ENCODE assay signal across 10 cellular contexts in genomic region chr19:11379857-11380350, GRCh38. TPM values are rescaled to one million over a fixed set of nuclear protein-coding genes. Genes with fewer than 3 reads are reported as not detected.
DNase-seq lines count a peak whose midpoint lies in the region; ATAC-seq, FAIRE-seq and TF ChIP-seq lines count a peak whose summit lies in the region.
"Had no signal": no experiment of that assay in that cellular context is flagged by ENCODE, and none has a peak within 500 bp of the region (broad histone marks: within the 10 kb centered on the region; RNA-seq: fewer than 3 reads in every experiment).

No MANE protein-coding gene starts in this region.

- no peak overlapping the region for H2BK15ac ChIP-seq in H1 (ENCODE audit: low read length)

- peaks cover 2% of the 10 kb centered on the region; the same call in 1 of the 2 replicates for H3K79me1 ChIP-seq in H1 (ENCODE audit: low read depth, low read length)

- H3K9ac ChIP-seq in SK-N-SH (no peak overlapping the region), OCI-LY3 (ENCODE audit: low read length) (peak overlapping the region; percentile 78), H1 (replicated peaks in 1 of 4; ENCODE audit: extremely low read depth in 1 of 4, low read depth in 3 of 4, low read length in 3 of 4) (no peak overlapping the region)

- H2AFZ ChIP-seq in SK-N-SH (ENCODE audit: low read depth) (no peak overlapping the region), OCI-LY3 (ENCODE audit: low read depth, low read length) (no peak overlapping the region), H1 (ENCODE audit: low read length) (no peak overlapping the region)

- no peak overlapping the region for H3K4ac ChIP-seq in H1 (replicated peaks; ENCODE audit: insufficient read length, low read depth, low read length)

- 97% methylated on average over 7 of the region's 7 CpGs for WGBS in SK-N-SH (ENCODE audit: low lambda C conversion rate)
- 84% methylated on average over 7 of the region's 7 CpGs; no CpG with 5 or more reads in 1 of the 2 experiments for WGBS in H1 (ENCODE audit: extremely low coverage in 1 of 2, insufficient coverage in 1 of 2, insufficient read length in 1 of 2, insufficient replicate concordance in 2 of 2, low coverage in 1 of 2, low lambda C conversion rate in 2 of 2, missing lambda C conversion rate in 1 of 2), 2 experiments

- H3K4me2 ChIP-seq in SK-N-SH (peak overlapping the region; percentile 79), OCI-LY3 (ENCODE audit: low read length) (peak overlapping the region; percentile 89), H1 (ENCODE audit: insufficient read depth in 1 of 2, low read depth in 2 of 2, low read length in 2 of 2) (peak overlapping the region; percentile 69 to 88)

- ATAC-seq in SK-N-SH treated with all-trans-retinoic acid at 6 μM for 48 hours, result no peak
- ATAC-seq in stimulated activated effector memory CD8-positive, alpha-beta T cell treated with anti-CD3 and anti-CD28 coated beads, Interleukin-12 subunit alpha, Interleukin-12 subunit beta, amount 100 ng/mL, for 72 hours, result no peak
- no peak for ATAC-seq in activated CD4-positive, CD25-positive, alpha-beta regulatory T cell treated with anti-CD3 and anti-CD28 coated beads, Interleukin-2, amount 50 U/mL, for 24 hours

- H3F3A ChIP-seq in SK-N-SH (replicated peaks; ENCODE audit: insufficient read depth), result peaks cover 35% of the 10 kb centered on the region

- H4K5ac ChIP-seq in H1 (ENCODE audit: insufficient read length, low read depth, low read length), result no peak overlapping the region

- H3K36me3 ChIP-seq in SK-N-SH (replicated peaks in 1 of 2; ENCODE audit: control insufficient read depth in 1 of 2, insufficient read depth in 2 of 2, low read length in 1 of 2), result no peaks in the 10 kb centered on the region
- H3K36me3 ChIP-seq in OCI-LY3 (replicated peaks; ENCODE audit: low read depth, low read length), result peaks cover 6% of the 10 kb centered on the region
- no peaks in the 10 kb centered on the region for H3K36me3 ChIP-seq in H1 (ENCODE audit: control insufficient read depth in 2 of 4, insufficient read depth in 4 of 4, low read length in 3 of 4)

- peaks cover 58% of the 10 kb centered on the region for H3K4me1 Mint-ChIP-seq in stimulated activated effector memory CD8-positive, alpha-beta T cell treated with anti-CD3 and anti-CD28 coated beads, Interleukin-12 subunit alpha, Interleukin-12 subunit beta, amount 100 ng/mL, for 72 hours

- H3K23ac ChIP-seq in H1 (ENCODE audit: insufficient read length), result no peak overlapping the region

- no peak overlapping the region for H4K91ac ChIP-seq in H1 (replicated peaks; ENCODE audit: insufficient read length, low read length)

- DNase-seq in SK-N-SH (no peak), H1 (ENCODE audit: low read depth in 1 of 2, low spot score in 2 of 2) (no peak), NCI-H1436 treated with DMSO at 0.1 percent for 48 hours (lab: John Stamatoyannopoulos, UW) (no peak), HUDEP-2 (lab: John Stamatoyannopoulos, UW; ENCODE audit: unreplicated experiment in 76 of 76) (no peak)
- no peak for DNase-seq in stimulated activated effector memory CD8-positive, alpha-beta T cell treated with anti-CD3 and anti-CD28 coated beads, Interleukin-12 subunit alpha, Interleukin-12 subunit beta, amount 100 ng/mL, for 72 hours (ENCODE audit: low spot score in 2 of 2)
- DNase-seq: NCI-H1092 treated with DMSO at 0.1 percent for 48 hours, SIG-M5 had no signal

- H3K23me2 ChIP-seq in H1 (ENCODE audit: low read depth, low read length), result peaks cover 31% of the 10 kb centered on the region

- H4K20me1 ChIP-seq in SK-N-SH (ENCODE audit: insufficient read depth) (no peaks in the 10 kb centered on the region), OCI-LY3 (ENCODE audit: insufficient read depth, low read length) (no peaks in the 10 kb centered on the region), H1 (replicated peaks in 1 of 2; ENCODE audit: control insufficient read depth in 1 of 2, insufficient read depth in 2 of 2, low read length in 2 of 2) (peaks cover 2 to 4% of the 10 kb centered on the region in 2 experiments)

- TF ChIP-seq RAD21 in SK-N-SH (IDR thresholded peaks at IDR 0.05; ENCODE audit: low read length) (no peak), H1 (IDR thresholded peaks at IDR 0.05 in 1 of 2, conservative IDR thresholded peaks at IDR 0.05 in 1 of 2; ENCODE audit: low read depth in 2 of 2, low read length in 2 of 2) (no peak)

- H3K36me3 Mint-ChIP-seq in stimulated activated effector memory CD8-positive, alpha-beta T cell treated with anti-CD3 and anti-CD28 coated beads, Interleukin-12 subunit alpha, Interleukin-12 subunit beta, amount 100 ng/mL, for 72 hours, result peaks cover 46% of the 10 kb centered on the region

- TF ChIP-seq EP300 in SK-N-SH (IDR thresholded peaks at IDR 0.05; ENCODE audit: borderline replicate concordance in 1 of 2, low read depth in 1 of 2, low read length in 1 of 2), result no peak
- no peak for TF ChIP-seq EP300 in H1 (IDR thresholded peaks at IDR 0.05; ENCODE audit: borderline replicate concordance in 1 of 2, low read depth in 2 of 2, low read length in 2 of 2)

- H2BK12ac ChIP-seq in H1 (ENCODE audit: low read depth, low read length), result no peak overlapping the region; the same call in 1 of the 2 replicates

- no peak overlapping the region for H3K14ac ChIP-seq in H1 (ENCODE audit: insufficient read length)

- no peak overlapping the region; a peak in 1 of 4 replicates for H3K27ac ChIP-seq in SK-N-SH (ENCODE audit: low read depth in 2 of 2, low read length in 1 of 2)
- H3K27ac ChIP-seq in OCI-LY3 (ENCODE audit: low read length), result peak overlapping the region; percentile 68; the same call in 1 of the 2 replicates
- no peak overlapping the region for H3K27ac ChIP-seq in H1 (ENCODE audit: low read depth, low read length)

- H3K79me2 ChIP-seq in SK-N-SH (ENCODE audit: insufficient read depth) (peaks cover 23% of the 10 kb centered on the region), OCI-LY3 (ENCODE audit: low read length) (peaks cover 15% of the 10 kb centered on the region), H1 (ENCODE audit: control insufficient read depth in 1 of 2, insufficient read depth in 2 of 2, low read length in 2 of 2) (no peaks in the 10 kb centered on the region)

- TF ChIP-seq POLR2A in H1 (IDR thresholded peaks at IDR 0.05; ENCODE audit: control extremely low read depth in 1 of 2, low read depth in 2 of 2, low read length in 2 of 2), result no peak

- H3K4me3 ChIP-seq in SK-N-SH (ENCODE audit: low read depth in 2 of 2, low read length in 1 of 2) (peak overlapping the region in 1 of 2 experiments; percentile 70; a peak in 2 of 4 replicates), OCI-LY3 (ENCODE audit: low read length) (peak overlapping the region; percentile 82), H1 (ENCODE audit: extremely low read depth in 1 of 4, insufficient read depth in 2 of 4, low read depth in 3 of 4, low read length in 4 of 4) (peak overlapping the region in 2 of 4 experiments; percentile 10 to 67; a peak in 2 of 8 replicates)

- H4K8ac ChIP-seq in H1 (ENCODE audit: extremely low read depth, insufficient read depth, low read length), result no peak overlapping the region

- H3K27ac Mint-ChIP-seq in stimulated activated effector memory CD8-positive, alpha-beta T cell treated with anti-CD3 and anti-CD28 coated beads, Interleukin-12 subunit alpha, Interleukin-12 subunit beta, amount 100 ng/mL, for 72 hours, result peak overlapping the region; percentile 96

- CTCF ChIA-PET in SK-N-SH (lab: Yijun Ruan, JAX), result interaction anchor here (0.9 to 6.4 kb wide), 15 partner anchors 14 to 151 kb away, joined by 3 to 85 read pairs (median 18); partner anchors contain the start of genes ELAVL3, ODAD3, PRKCSH and RGL3
- CTCF ChIA-PET in H1 (lab: Charles Lee; ENCODE audit: partially characterized antibody), result interaction anchor here (0.7 to 16.8 kb wide), 19 partner anchors 11 to 125 kb away, joined by 3 to 197 read pairs (median 12); partner anchors contain the start of genes CCDC159, ODAD3, PRKCSH and RGL3

- no peak overlapping the region for H2BK5ac ChIP-seq in H1 (ENCODE audit: low read depth, low read length)

- no peak overlapping the region for H3K56ac ChIP-seq in H1 (replicated peaks; ENCODE audit: insufficient read length, low read depth, low read length)

- H3K4me1 ChIP-seq in SK-N-SH (ENCODE audit: control insufficient read depth in 1 of 2, insufficient read depth in 2 of 2, low read depth in 1 of 2, low read length in 1 of 2) (peaks cover 16 to 24% of the 10 kb centered on the region in 2 experiments; a peak in 3 of 4 replicates), OCI-LY3 (ENCODE audit: low read length) (peaks cover 25% of the 10 kb centered on the region), H1 (replicated peaks in 1 of 4; ENCODE audit: control insufficient read depth in 3 of 4, insufficient read depth in 4 of 4, low read length in 3 of 4) (peaks cover 0 to 15% (median 9%) of the 10 kb centered on the region in 4 experiments; a peak in 5 of 7 replicates)

- no peak overlapping the region for H2BK20ac ChIP-seq in H1 (ENCODE audit: low read length)

- POLR2A ChIA-PET in SK-N-SH (lab: Yijun Ruan, JAX), result interaction anchor here (0.8 kb wide), 1 partner anchor 39 kb away, joined by 3 read pairs; no protein-coding TSS in a partner anchor
- POLR2A ChIA-PET in H1 (lab: Charles Lee; ENCODE audit: partially characterized antibody), result interaction anchor here (0.6 to 3.2 kb wide), 8 partner anchors 11 to 532 kb away, joined by 3 to 29 read pairs (median 8); partner anchors contain the start of gene C19orf38

- H3K18ac ChIP-seq in H1 (ENCODE audit: extremely low read depth, low read length), result no peak overlapping the region

- TF ChIP-seq CTCF in SK-N-SH (IDR thresholded peaks at IDR 0.05), result no peak
- no peak for TF ChIP-seq CTCF in OCI-LY3 (IDR thresholded peaks at IDR 0.05; ENCODE audit: low read depth, low read length)
- no peak for TF ChIP-seq CTCF in H1 (IDR thresholded peaks at IDR 0.05; ENCODE audit: control extremely low read depth in 1 of 3, insufficient read depth in 1 of 3, low read depth in 1 of 3, low read length in 3 of 3)

- H3K4me3 Mint-ChIP-seq in stimulated activated effector memory CD8-positive, alpha-beta T cell treated with anti-CD3 and anti-CD28 coated beads, Interleukin-12 subunit alpha, Interleukin-12 subunit beta, amount 100 ng/mL, for 72 hours, result peak overlapping the region; percentile 83

- FAIRE-seq in H1 (lab: Jason Lieb, UNC), result no peak

- H3K9me2 ChIP-seq in SK-N-SH, result no peaks in the 10 kb centered on the region

- H3K9me3 Mint-ChIP-seq in stimulated activated effector memory CD8-positive, alpha-beta T cell treated with anti-CD3 and anti-CD28 coated beads, Interleukin-12 subunit alpha, Interleukin-12 subunit beta, amount 100 ng/mL, for 72 hours, result no peaks in the 10 kb centered on the region

- H2AK5ac ChIP-seq in H1 (ENCODE audit: low read depth, low read length), result no peak overlapping the region

- no peaks in the 10 kb centered on the region for H3K27me3 ChIP-seq in SK-N-SH (ENCODE audit: insufficient read depth)
- no peaks in the 10 kb centered on the region for H3K27me3 ChIP-seq in OCI-LY3 (ENCODE audit: low read depth, low read length)
- H3K27me3 ChIP-seq in H1 (replicated peaks in 1 of 4; ENCODE audit: control insufficient read depth in 3 of 4, extremely low read depth in 1 of 4, insufficient read depth in 3 of 4, low read length in 3 of 4), result no peaks in the 10 kb centered on the region

- no peak overlapping the region for H2BK120ac ChIP-seq in H1 (replicated peaks; ENCODE audit: low read depth, low read length)

- H3K9me3 ChIP-seq in SK-N-SH, result no peaks in the 10 kb centered on the region
- H3K9me3 ChIP-seq in OCI-LY3 (ENCODE audit: insufficient read depth, low read length), result no peaks in the 10 kb centered on the region
- H3K9me3 ChIP-seq in H1 (ENCODE audit: insufficient read depth in 2 of 2, low read depth in 1 of 2, low read length in 1 of 2), result no peaks in the 10 kb centered on the region

RNA-seq across cellular contexts. Expression of gene EPOR, which starts 4.2 kb away (rescaled TPM):
- polyA plus RNA-seq in SK-N-SH (2012; rRNA removed), result 15.4 and 16.8 TPM in 2 replicates
- polyA plus RNA-seq in SK-N-SH (2012; cell fraction: cytosol; rRNA removed), result 5.3 and 7.9 TPM in 2 replicates
- polyA plus RNA-seq in SK-N-SH (2012; cell fraction: nucleus; rRNA removed), result 79.3 and 81.6 TPM in 2 replicates
- total RNA-seq in H1 (2021; fragmentation: NEBNext Ultra II Directional; extraction: Animal tissue kit (Norgen Biotek cat#: 25700)), result 13.1 and 13.9 TPM in 2 replicates
- 23.4 and 32.3 TPM in 2 replicates for polyA plus RNA-seq in H1 (2011; rRNA removed)
- 19.0 TPM for polyA plus RNA-seq in H1 (2011; cell fraction: cytosol; rRNA removed)
- 55.0 TPM for polyA plus RNA-seq in H1 (2011; cell fraction: nucleus; rRNA removed)
- 12.4 to 18.7 TPM (median 16.6 TPM) in 4 replicates for polyA plus RNA-seq in H1 (2012, experiment 1 of 2)
- polyA plus RNA-seq in H1 (2012, experiment 2 of 2), result 16.9 TPM
- 11.1 TPM for polyA plus RNA-seq in H1 (2013, experiment 1 of 2)
- 11.9 TPM for polyA plus RNA-seq in H1 (2013, experiment 2 of 2)
- polyA minus RNA-seq in H1 (2011; rRNA and poly(A)+ RNA removed), result 6.0 and 6.9 TPM in 2 replicates
- polyA minus RNA-seq in H1 (2011; cell fraction: cytosol; rRNA and poly(A)+ RNA removed), result 13.9 TPM
- polyA minus RNA-seq in H1 (2011; cell fraction: nucleus; rRNA and poly(A)+ RNA removed), result 11.4 TPM

RNA-seq across cellular contexts. Expression of gene SWSAP1, which starts 5.4 kb away (rescaled TPM):
- 2.8 and 3.0 TPM in 2 replicates for polyA plus RNA-seq in SK-N-SH (2012; rRNA removed)
- polyA plus RNA-seq in SK-N-SH (2012; cell fraction: cytosol; rRNA removed), result 1.5 and 2.2 TPM in 2 replicates
- 5.3 and 6.2 TPM in 2 replicates for polyA plus RNA-seq in SK-N-SH (2012; cell fraction: nucleus; rRNA removed)
- total RNA-seq in H1 (2021; fragmentation: NEBNext Ultra II Directional; extraction: Animal tissue kit (Norgen Biotek cat#: 25700)), result 3.1 and 3.2 TPM in 2 replicates
- 5.1 and 5.2 TPM in 2 replicates for polyA plus RNA-seq in H1 (2011; rRNA removed)
- polyA plus RNA-seq in H1 (2011; cell fraction: cytosol; rRNA removed), result 3.7 TPM
- polyA plus RNA-seq in H1 (2011; cell fraction: nucleus; rRNA removed), result 3.3 TPM
- polyA plus RNA-seq in H1 (2012, experiment 1 of 2), result 2.0 to 4.0 TPM (median 3.5 TPM) in 4 replicates
- 3.0 TPM for polyA plus RNA-seq in H1 (2012, experiment 2 of 2)
- 4.8 TPM for polyA plus RNA-seq in H1 (2013, experiment 1 of 2)
- polyA plus RNA-seq in H1 (2013, experiment 2 of 2), result 4.5 TPM
- polyA minus RNA-seq in H1 (2011; rRNA and poly(A)+ RNA removed), result 0.76 and 1.2 TPM in 2 replicates
- 2.0 TPM for polyA minus RNA-seq in H1 (2011; cell fraction: cytosol; rRNA and poly(A)+ RNA removed)
- polyA minus RNA-seq in H1 (2011; cell fraction: nucleus; rRNA and poly(A)+ RNA removed), result 2.6 TPM

RNA-seq across cellular contexts. Expression of gene PLPPR2, which starts 24.7 kb away (rescaled TPM):
- polyA plus RNA-seq in SK-N-SH (2012; rRNA removed) (18.9 and 26.2 TPM in 2 replicates), H1 (2011; rRNA removed) (7.2 and 14.9 TPM in 2 replicates)
- polyA plus RNA-seq in SK-N-SH (2012; cell fraction: cytosol; rRNA removed), result 10.6 and 17.6 TPM in 2 replicates
- polyA plus RNA-seq in SK-N-SH (2012; cell fraction: nucleus; rRNA removed), result 54.9 and 71.2 TPM in 2 replicates
- total RNA-seq in H1 (2021; fragmentation: NEBNext Ultra II Directional; extraction: Animal tissue kit (Norgen Biotek cat#: 25700)), result 9.5 and 11.7 TPM in 2 replicates
- polyA plus RNA-seq in H1 (2011; cell fraction: cytosol; rRNA removed), result 6.2 TPM
- 15.6 TPM for polyA plus RNA-seq in H1 (2011; cell fraction: nucleus; rRNA removed)
- 7.1 to 13.3 TPM (median 10.8 TPM) in 4 replicates for polyA plus RNA-seq in H1 (2012, experiment 1 of 2)
- 9.1 TPM for polyA plus RNA-seq in H1 (2012, experiment 2 of 2)
- polyA plus RNA-seq in H1 (2013, experiment 1 of 2), result 13.4 TPM
- 13.8 TPM for polyA plus RNA-seq in H1 (2013, experiment 2 of 2)
- 3.7 and 5.4 TPM in 2 replicates for polyA minus RNA-seq in H1 (2011; rRNA and poly(A)+ RNA removed)
- polyA minus RNA-seq in H1 (2011; cell fraction: cytosol; rRNA and poly(A)+ RNA removed), result 5.9 TPM
- 11.3 TPM for polyA minus RNA-seq in H1 (2011; cell fraction: nucleus; rRNA and poly(A)+ RNA removed)

RNA-seq across cellular contexts. Expression of gene CCDC159, which starts 33.6 kb away (rescaled TPM):
- polyA plus RNA-seq in SK-N-SH (2012; rRNA removed), result 25.2 and 30.1 TPM in 2 replicates
- 11.0 and 15.1 TPM in 2 replicates for polyA plus RNA-seq in SK-N-SH (2012; cell fraction: cytosol; rRNA removed)
- polyA plus RNA-seq in SK-N-SH (2012; cell fraction: nucleus; rRNA removed), result 160 and 203 TPM in 2 replicates
- total RNA-seq in H1 (2021; fragmentation: NEBNext Ultra II Directional; extraction: Animal tissue kit (Norgen Biotek cat#: 25700)), result 4.0 and 5.5 TPM in 2 replicates
- 5.4 and 7.1 TPM in 2 replicates for polyA plus RNA-seq in H1 (2011; rRNA removed)
- 9.4 TPM for polyA plus RNA-seq in H1 (2011; cell fraction: cytosol; rRNA removed)
- 18.9 TPM for polyA plus RNA-seq in H1 (2011; cell fraction: nucleus; rRNA removed)
- polyA plus RNA-seq in H1 (2012, experiment 1 of 2), result 7.4 to 11.5 TPM (median 8.6 TPM) in 4 replicates
- polyA plus RNA-seq in H1 (2012, experiment 2 of 2), result 4.3 TPM
- 4.5 TPM for polyA plus RNA-seq in H1 (2013, experiment 1 of 2)
- polyA plus RNA-seq in H1 (2013, experiment 2 of 2), result 4.3 TPM
- polyA minus RNA-seq in H1 (2011; rRNA and poly(A)+ RNA removed), result 5.1 and 6.5 TPM in 2 replicates
- polyA minus RNA-seq in H1 (2011; cell fraction: cytosol; rRNA and poly(A)+ RNA removed), result not detected
- 2.9 TPM for polyA minus RNA-seq in H1 (2011; cell fraction: nucleus; rRNA and poly(A)+ RNA removed)

RNA-seq across cellular contexts. Expression of gene TMEM205, which starts 33.8 kb away (rescaled TPM):
- polyA plus RNA-seq in SK-N-SH (2012; rRNA removed) (209 and 219 TPM in 2 replicates), H1 (2011; rRNA removed) (423 and 441 TPM in 2 replicates)
- polyA plus RNA-seq in SK-N-SH (2012; cell fraction: cytosol; rRNA removed), result 112 and 154 TPM in 2 replicates
- 172 and 193 TPM in 2 replicates for polyA plus RNA-seq in SK-N-SH (2012; cell fraction: nucleus; rRNA removed)
- total RNA-seq in H1 (2021; fragmentation: NEBNext Ultra II Directional; extraction: Animal tissue kit (Norgen Biotek cat#: 25700)), result 73.5 and 78.2 TPM in 2 replicates
- polyA plus RNA-seq in H1 (2011; cell fraction: cytosol; rRNA removed), result 322 TPM
- 202 TPM for polyA plus RNA-seq in H1 (2011; cell fraction: nucleus; rRNA removed)
- 102 to 132 TPM (median 127 TPM) in 4 replicates for polyA plus RNA-seq in H1 (2012, experiment 1 of 2)
- 255 TPM for polyA plus RNA-seq in H1 (2012, experiment 2 of 2)
- 177 TPM for polyA plus RNA-seq in H1 (2013, experiment 1 of 2)
- polyA plus RNA-seq in H1 (2013, experiment 2 of 2), result 224 TPM
- 91.8 and 113 TPM in 2 replicates for polyA minus RNA-seq in H1 (2011; rRNA and poly(A)+ RNA removed)
- 47.5 TPM for polyA minus RNA-seq in H1 (2011; cell fraction: cytosol; rRNA and poly(A)+ RNA removed)
- polyA minus RNA-seq in H1 (2011; cell fraction: nucleus; rRNA and poly(A)+ RNA removed), result 32.8 TPM
